Comparison of ENCODE assay signal across 10 cellular contexts in genomic region chrX:120015145-120016067, GRCh38.
DNase-seq lines count a peak whose midpoint lies in the region; ATAC-seq and TF ChIP-seq lines count a peak whose summit lies in the region.
"Had no signal": no experiment of that assay in that cellular context is flagged by ENCODE, and none has a peak within 500 bp of the region (broad histone marks: within the 10 kb centered on the region; RNA-seq: fewer than 3 reads in every experiment).

No MANE protein-coding gene starts in this region.

- peaks cover 31% of the 10 kb centered on the region for H3K27me3 Mint-ChIP-seq in activated CD8-positive, alpha-beta T cell treated with anti-CD3 and anti-CD28 coated beads for 36 hours
- peaks cover 32% of the 10 kb centered on the region for H3K27me3 Mint-ChIP-seq in stimulated activated memory B cell treated with anti-CD40 and anti-IgM and Interleukin-4, amounts not matched to agents 10 μg/mL and 1 μg/mL and 100 μg/mL, for 72 hours

- POLR2A ChIA-PET in activated CD8-positive, alpha-beta T cell treated with anti-CD3 and anti-CD28 coated beads for 36 hours (lab: Charles Lee), result no interaction called here

- no peaks in the 10 kb centered on the region for H3K9me3 ChIP-seq in iPS-20b (ENCODE audit: insufficient read depth, low read depth, low read length)
- H3K9me3 ChIP-seq: uterus had no signal

- CTCF ChIA-PET in activated CD8-positive, alpha-beta T cell treated with anti-CD3 and anti-CD28 coated beads for 36 hours (lab: Charles Lee), result interaction anchor here (1.3 kb wide), 1 partner anchor 15 kb away, joined by 3 read pairs; no protein-coding TSS in a partner anchor

- H3K4me3 Mint-ChIP-seq in activated CD8-positive, alpha-beta T cell treated with anti-CD3 and anti-CD28 coated beads for 36 hours, result peak overlapping the region; percentile 58
- H3K4me3 Mint-ChIP-seq in stimulated activated memory B cell treated with anti-CD40 and anti-IgM and Interleukin-4, amounts not matched to agents 10 μg/mL and 1 μg/mL and 100 μg/mL, for 72 hours, result peak overlapping the region; percentile 83

- DNase-seq in NCI-H748 (lab: John Stamatoyannopoulos, UW; ENCODE audit: unreplicated experiment), result peak; percentile 48
- DNase-seq in NCI-H748 treated with DMSO at 0.1 percent for 48 hours (lab: John Stamatoyannopoulos, UW), result no peak
- DNase-seq in activated CD8-positive, alpha-beta T cell treated with anti-CD3 and anti-CD28 coated beads for 36 hours, result peak; percentile 4
- no peak for DNase-seq in activated gamma-delta T cell treated with Interleukin-2 at 50 U/mL for 16 hours
- no peak for DNase-seq in superior temporal gyrus (ENCODE audit: extremely low spot score)
- DNase-seq: kidney, uterus had no signal

- H3K4me1 Mint-ChIP-seq in activated CD8-positive, alpha-beta T cell treated with anti-CD3 and anti-CD28 coated beads for 36 hours (ENCODE audit: low read depth), result peaks cover 7% of the 10 kb centered on the region
- peaks cover 20% of the 10 kb centered on the region for H3K4me1 Mint-ChIP-seq in stimulated activated memory B cell treated with anti-CD40 and anti-IgM and Interleukin-4, amounts not matched to agents 10 μg/mL and 1 μg/mL and 100 μg/mL, for 72 hours

- ATAC-seq in activated CD8-positive, alpha-beta T cell treated with anti-CD3 and anti-CD28 coated beads for 36 hours, result no peak
- no peak for ATAC-seq in stimulated activated memory B cell treated with anti-CD40 and anti-IgM and Interleukin-4, amounts not matched to agents 10 μg/mL and 1 μg/mL and 100 μg/mL, for 72 hours
- no peak for ATAC-seq in GM18502 (IDR thresholded peaks at IDR 0.05; ENCODE audit: poor library complexity, unreplicated experiment)

- H3K36me3 Mint-ChIP-seq in activated CD8-positive, alpha-beta T cell treated with anti-CD3 and anti-CD28 coated beads for 36 hours (ENCODE audit: low read depth), result no peaks in the 10 kb centered on the region
- H3K36me3 Mint-ChIP-seq in stimulated activated memory B cell treated with anti-CD40 and anti-IgM and Interleukin-4, amounts not matched to agents 10 μg/mL and 1 μg/mL and 100 μg/mL, for 72 hours, result no peaks in the 10 kb centered on the region

- no peaks in the 10 kb centered on the region for H3K9me3 Mint-ChIP-seq in activated CD8-positive, alpha-beta T cell treated with anti-CD3 and anti-CD28 coated beads for 36 hours
- H3K9me3 Mint-ChIP-seq in stimulated activated memory B cell treated with anti-CD40 and anti-IgM and Interleukin-4, amounts not matched to agents 10 μg/mL and 1 μg/mL and 100 μg/mL, for 72 hours, result no peaks in the 10 kb centered on the region

- H3K9ac ChIP-seq in iPS-20b (ENCODE audit: low read depth, low read length), result no peak overlapping the region

- peak overlapping the region; percentile 57 for H3K4me3 ChIP-seq in iPS-20b (ENCODE audit: low read length)

- no peaks in the 10 kb centered on the region for H3K36me3 ChIP-seq in iPS-20b (ENCODE audit: insufficient read depth, low read depth, low read length)
- H3K36me3 ChIP-seq: uterus had no signal

- H3K4me1 ChIP-seq in iPS-20b (ENCODE audit: insufficient read depth, low read length), result no peaks in the 10 kb centered on the region
- H3K4me1 ChIP-seq: uterus had no signal

- H3K27ac ChIP-seq in iPS-20b (ENCODE audit: low read length), result no peak overlapping the region
- H3K27ac ChIP-seq: uterus had no signal

- H3K27me3 ChIP-seq in iPS-20b (ENCODE audit: insufficient read depth, low read length), result peaks cover 92% of the 10 kb centered on the region

- intact Hi-C loops in activated CD8-positive, alpha-beta T cell treated with anti-CD3 and anti-CD28 coated beads for 36 hours (cut with micrococcal nuclease), result no loop called here

- no peak overlapping the region for H3K27ac Mint-ChIP-seq in activated CD8-positive, alpha-beta T cell treated with anti-CD3 and anti-CD28 coated beads for 36 hours
- no peak overlapping the region for H3K27ac Mint-ChIP-seq in stimulated activated memory B cell treated with anti-CD40 and anti-IgM and Interleukin-4, amounts not matched to agents 10 μg/mL and 1 μg/mL and 100 μg/mL, for 72 hours

- no peak for TF ChIP-seq CTCF in activated CD8-positive, alpha-beta T cell treated with anti-CD3 and anti-CD28 coated beads for 36 hours (IDR thresholded peaks at IDR 0.05)

Comparison
In these comparisons a context has a peak if more than half of its experiments do, and no peak if none do; other contexts are left out.
1. DNase-seq: peak in NCI-H748 (single experiment) and activated CD8-positive, alpha-beta T cell treated with anti-CD3 and anti-CD28 coated beads for 36 hours (single experiment); none in NCI-H748 treated with DMSO at 0.1 percent for 48 hours (single experiment), activated gamma-delta T cell treated with Interleukin-2 at 50 U/mL for 16 hours (single experiment) and superior temporal gyrus (single experiment).